Comparison of ENCODE assay signal across 8 cellular contexts in genomic region chr21:42513985-42514882, GRCh38. TPM values are rescaled to one million over a fixed set of nuclear protein-coding genes. Genes with fewer than 3 reads are reported as not detected.
DNase-seq lines count a peak whose midpoint lies in the region; ATAC-seq and TF ChIP-seq lines count a peak whose summit lies in the region.

No MANE protein-coding gene starts in this region.

- peaks cover 23% of the 10 kb centered on the region for H3K4me1 Mint-ChIP-seq in MCF 10A (ENCODE audit: insufficient read depth, unreplicated experiment)

- CTCF ChIA-PET in MCF 10A (lab: Yijun Ruan, JAX) = interaction anchor here (0.6 to 0.9 kb wide), 5 partner anchors 19 to 393 kb away, joined by 3 to 4 read pairs (median 3); no protein-coding TSS in a partner anchor

- H3K27ac Mint-ChIP-seq in MCF 10A (ENCODE audit: low read depth, unreplicated experiment) = peak overlapping the region; percentile 16

- H3K36me3 Mint-ChIP-seq in MCF 10A (ENCODE audit: insufficient read depth, unreplicated experiment) = no peaks in the 10 kb centered on the region

- H3K27me3 ChIP-seq in layer of hippocampus (ENCODE audit: control insufficient read depth, insufficient read depth, low read length) = no peaks in the 10 kb centered on the region

- ATAC-seq in HG03571 (IDR thresholded peaks at IDR 0.05; ENCODE audit: unreplicated experiment) = peak; percentile 28

- H3K9me3 Mint-ChIP-seq in MCF 10A (ENCODE audit: unreplicated experiment) = no peaks in the 10 kb centered on the region

- no TSS peak for BruUV-seq in MCF 10A (replicated peaks; lab: Mats Ljungman, UMichigan)

- no peaks in the 10 kb centered on the region for H3K27me3 Mint-ChIP-seq in MCF 10A (ENCODE audit: insufficient read depth, unreplicated experiment)

- H3K27ac ChIP-seq in layer of hippocampus (ENCODE audit: low read depth, low read length) = peak overlapping the region; percentile 46

- peak; percentile 51 for DNase-seq in NCI-H510A treated with DMSO at 0.1 percent for 48 hours (lab: John Stamatoyannopoulos, UW)
- DNase-seq in NCI-H510A (lab: John Stamatoyannopoulos, UW) = no peak
- DNase-seq in T-helper 22 cell (ENCODE audit: low read depth) = peak; percentile 21
- peak; percentile 39 for DNase-seq in MCF 10A (ENCODE audit: unreplicated experiment)
- DNase-seq in stimulated activated CD4-positive, alpha-beta T cell treated with anti-CD3 and anti-CD28 coated beads, Interleukin-4, amount 100 ng/mL, for 48 hours (ENCODE audit: low read depth in 2 of 2) = peak; percentile 52 to 56
- no peak for DNase-seq in HCEC 1CT

- intact Hi-C loops in MCF 10A (cut with micrococcal nuclease) = no loop called here

- peak overlapping the region; percentile 73 for H3K4me3 Mint-ChIP-seq in MCF 10A (ENCODE audit: unreplicated experiment)

- no peak for TF ChIP-seq CTCF in MCF 10A (IDR thresholded peaks at IDR 0.05; ENCODE audit: unreplicated experiment)

- POLR2A ChIA-PET in MCF 10A (lab: Yijun Ruan, JAX) = interaction anchor here (0.6 to 4.9 kb wide), 13 partner anchors 9 to 1348 kb away, joined by 3 to 29 read pairs (median 3); partner anchors contain the start of gene RSPH1

RNA-seq across cellular contexts. Expression of gene SLC37A1, which starts 0.6 kb away (rescaled TPM):
- total RNA-seq in MCF 10A (2022) = 4.9 and 7.6 TPM in 2 replicates

RNA-seq across cellular contexts. Expression of gene RSPH1, which starts 18.2 kb away (rescaled TPM):
- total RNA-seq in MCF 10A (2022) = 0.51 and 0.52 TPM in 2 replicates

Comparison
In these comparisons a context has a peak if more than half of its experiments do, and no peak if none do; other contexts are left out.
1. DNase-seq: peak in NCI-H510A treated with DMSO at 0.1 percent for 48 hours (single experiment), T-helper 22 cell (single experiment), MCF 10A (single experiment) and stimulated activated CD4-positive, alpha-beta T cell treated with anti-CD3 and anti-CD28 coated beads, Interleukin-4, amount 100 ng/mL, for 48 hours (2 of 2); none in NCI-H510A (single experiment) and HCEC 1CT (single experiment).